17 cellular contexts compared by ENCODE assay signal in the genomic region with DNA sequence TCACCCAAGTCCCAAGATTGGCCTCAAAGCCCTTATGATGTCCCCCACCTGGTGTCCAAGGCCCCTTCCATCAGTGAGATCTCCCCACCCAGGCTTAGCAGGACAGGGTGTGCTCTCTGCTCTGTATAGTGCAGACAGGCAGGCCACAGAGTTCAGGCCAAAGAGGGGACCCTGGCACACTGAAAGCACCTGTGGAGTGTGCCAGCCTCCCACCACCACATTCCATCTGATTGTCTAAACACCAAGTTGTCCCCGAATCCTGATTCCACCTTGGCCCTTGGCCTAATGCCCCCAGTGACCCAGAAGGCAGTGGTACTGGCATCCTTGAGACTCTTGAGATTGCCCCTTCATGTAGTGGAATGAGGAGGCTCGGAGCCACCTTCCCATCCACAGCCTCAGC. TPM values are rescaled to one million over a fixed set of nuclear protein-coding genes. Genes with fewer than 3 reads are reported as not detected.
DNase-seq lines count a peak whose midpoint lies in the region; ATAC-seq and TF ChIP-seq lines count a peak whose summit lies in the region.
"Had no signal": no experiment of that assay in that cellular context is flagged by ENCODE, and none has a peak within 500 bp of the region (broad histone marks: within the 10 kb centered on the region; RNA-seq: fewer than 3 reads in every experiment).

No MANE protein-coding gene starts in this region.

- H3K27me3 ChIP-seq in IMR-90 (ENCODE audit: control insufficient read depth, insufficient read depth, low read length): no peaks in the 10 kb centered on the region
- H3K27me3 ChIP-seq in neuronal stem cell (ENCODE audit: control insufficient read depth in 3 of 3, insufficient read depth in 3 of 3, low read depth in 1 of 3, low read length in 3 of 3): no peaks in the 10 kb centered on the region
- H3K27me3 ChIP-seq in upper lobe of right lung: no peaks in the 10 kb centered on the region
- H3K27me3 ChIP-seq: BE2C had no signal

- peaks cover 15% of the 10 kb centered on the region; the same call in 1 of the 2 replicates for H3K9me1 ChIP-seq in IMR-90 (ENCODE audit: insufficient read depth, low read length)

- POLR2A ChIA-PET in IMR-90 (lab: Charles Lee; ENCODE audit: unreplicated experiment): no interaction called here

- H4K5ac ChIP-seq in IMR-90 (ENCODE audit: low read depth, low read length): no peak overlapping the region

- H3K18ac ChIP-seq in IMR-90 (ENCODE audit: low read depth, low read length) (no peak overlapping the region), neuronal stem cell (ENCODE audit: low read length) (no peak overlapping the region)

- H3K79me1 ChIP-seq in IMR-90 (ENCODE audit: low read depth in 1 of 2, low read length in 2 of 2): no peaks in the 10 kb centered on the region
- H3K79me1 ChIP-seq in neuronal stem cell (ENCODE audit: low read depth, low read length): no peaks in the 10 kb centered on the region

- no peak overlapping the region for H2AK5ac ChIP-seq in IMR-90 (ENCODE audit: low read depth, low read length)
- H2AK5ac ChIP-seq in neuronal stem cell (ENCODE audit: low read depth, low read length): no peak overlapping the region

- no peak overlapping the region for H3K27ac ChIP-seq in IMR-90 (ENCODE audit: insufficient read depth, low read length)
- H3K27ac ChIP-seq in neuronal stem cell (replicated peaks; ENCODE audit: low read length): no peak overlapping the region
- no peak overlapping the region for H3K27ac ChIP-seq in upper lobe of right lung

- H3K4me1 ChIP-seq in IMR-90 (ENCODE audit: control insufficient read depth, insufficient read depth, low read length) (peaks cover 1% of the 10 kb centered on the region), neuronal stem cell (ENCODE audit: control insufficient read depth in 2 of 2, insufficient read depth in 1 of 2, low read depth in 1 of 2, low read length in 2 of 2) (no peaks in the 10 kb centered on the region), upper lobe of right lung (no peaks in the 10 kb centered on the region)
- H3K4me1 ChIP-seq: BE2C had no signal

- ATAC-seq in IMR-90 (ENCODE audit: low read depth): no peak
- no peak for ATAC-seq in upper lobe of right lung
- ATAC-seq in sciatic nerve: no peak
- ATAC-seq: HepG2 had no signal

- peak overlapping the region; percentile 62 for H2AK9ac ChIP-seq in IMR-90 (replicated peaks; ENCODE audit: low read depth, low read length, poor library complexity)

- BruUV-seq in IMR-90 (replicated peaks; lab: Mats Ljungman, UMichigan): no TSS peak

- H3K4ac ChIP-seq in IMR-90 (ENCODE audit: low read depth, low read length) (no peak overlapping the region), neuronal stem cell (ENCODE audit: low read length) (no peak overlapping the region)

- H3K56ac ChIP-seq in IMR-90 (ENCODE audit: extremely low read depth, insufficient read depth, low read length): no peak overlapping the region

- H3K23ac ChIP-seq in IMR-90 (ENCODE audit: low read depth, low read length) (no peak overlapping the region), neuronal stem cell (ENCODE audit: low read depth, low read length, poor library complexity) (no peak overlapping the region)

- dilution Hi-C loops in IMR-90 (cut with HindIII; ENCODE audit: low sequenced_read_pairs, unreplicated experiment): no loop called here

- H3K14ac ChIP-seq in IMR-90 (replicated peaks; ENCODE audit: low read depth, low read length): no peak overlapping the region
- H3K14ac ChIP-seq in neuronal stem cell (ENCODE audit: low read length): peak overlapping the region; percentile 28

- in situ Hi-C loops in IMR-90 (cut with MboI; ENCODE audit: low sequenced_read_pairs): no loop called here

- H3K4me2 ChIP-seq in IMR-90 (ENCODE audit: low read depth, low read length) (no peak overlapping the region), neuronal stem cell (ENCODE audit: insufficient read depth, low read length, poor library complexity, severe bottlenecking) (no peak overlapping the region)

- H4K20me1 ChIP-seq in IMR-90 (ENCODE audit: insufficient read depth, low read length): no peaks in the 10 kb centered on the region

- no peak for TF ChIP-seq POLR2A in IMR-90 (IDR thresholded peaks at IDR 0.05; ENCODE audit: low read depth, low read length)

- CTCF ChIA-PET in IMR-90 (lab: Yijun Ruan, JAX): no interaction called here

- intact Hi-C loops in IMR-90 (cut with micrococcal nuclease) (no loop called here), upper lobe of right lung (cut with DNase I) (no loop called here), sciatic nerve (cut with DNase I) (no loop called here)

- no peak overlapping the region for H2BK20ac ChIP-seq in IMR-90 (ENCODE audit: low read depth, low read length)

- no peak overlapping the region for H2AFZ ChIP-seq in IMR-90 (replicated peaks; ENCODE audit: low read length, poor library complexity)
- H2AFZ ChIP-seq in neuronal stem cell (ENCODE audit: low read length): no peak overlapping the region

- WGBS in IMR-90 (ENCODE audit: extremely low coverage in 2 of 2, insufficient read length in 1 of 2), 2 experiments: no CpG with 5 or more reads among the region's 2 CpGs
- WGBS in neuronal stem cell (ENCODE audit: extremely low coverage in 2 of 2, insufficient read length in 2 of 2, insufficient replicate concordance in 1 of 2), 2 donors: no CpG with 5 or more reads among the region's 2 CpGs

- H3K4me3 ChIP-seq in IMR-90 (ENCODE audit: insufficient read depth, low read depth, low read length) (no peak overlapping the region), neuronal stem cell (ENCODE audit: low read length in 2 of 2) (no peak overlapping the region), upper lobe of right lung (no peak overlapping the region)

- H3K36me3 ChIP-seq in IMR-90 (ENCODE audit: control insufficient read depth, insufficient read depth, low read length) (no peaks in the 10 kb centered on the region), neuronal stem cell (replicated peaks in 1 of 2; ENCODE audit: control insufficient read depth in 2 of 2, insufficient read depth in 2 of 2, low read length in 2 of 2) (peaks cover 0 to 20% of the 10 kb centered on the region in 2 donors), upper lobe of right lung (no peaks in the 10 kb centered on the region)
- H3K36me3 ChIP-seq: BE2C had no signal

- no peak for TF ChIP-seq RAD21 in IMR-90 (IDR thresholded peaks at IDR 0.05; ENCODE audit: low read length)

- H2BK12ac ChIP-seq in neuronal stem cell (ENCODE audit: low read length): no peak overlapping the region

- DNase-seq in D341Med (ENCODE audit: low spot score): peak; percentile 17
- DNase-seq in IMR-90: no peak
- no peak for DNase-seq in neuronal stem cell (ENCODE audit: low spot score)
- DNase-seq in upper lobe of right lung: peak; percentile 29
- no peak for DNase-seq in H4 (ENCODE audit: low spot score)
- no peak for DNase-seq in sciatic nerve (ENCODE audit: low spot score)
- DNase-seq: ACHN; BE2C; C1 segment of cervical spinal cord; CD4-positive, CD25-positive, alpha-beta regulatory T cell; CD8-positive, alpha-beta memory T cell; COR-L47; GDM1; GOT3; H9 had no signal

- no peaks in the 10 kb centered on the region for H3K9me3 ChIP-seq in IMR-90 (ENCODE audit: control insufficient read depth, insufficient read depth, low read length)
- H3K9me3 ChIP-seq in neuronal stem cell (replicated peaks in 1 of 2; ENCODE audit: control insufficient read depth in 2 of 2, insufficient read depth in 1 of 2, low read depth in 1 of 2, low read length in 2 of 2): no peaks in the 10 kb centered on the region
- no peaks in the 10 kb centered on the region for H3K9me3 ChIP-seq in upper lobe of right lung
- H3K9me3 ChIP-seq: BE2C had no signal

- H2BK120ac ChIP-seq in IMR-90 (ENCODE audit: low read depth, low read length) (no peak overlapping the region), neuronal stem cell (ENCODE audit: low read depth, low read length) (no peak overlapping the region)

- H2BK5ac ChIP-seq in IMR-90 (ENCODE audit: low read depth, low read length, poor library complexity, severe bottlenecking) (no peak overlapping the region), neuronal stem cell (ENCODE audit: low read length) (no peak overlapping the region)

- no peak overlapping the region for H2BK15ac ChIP-seq in IMR-90 (ENCODE audit: low read depth, low read length)
- no peak overlapping the region for H2BK15ac ChIP-seq in neuronal stem cell (ENCODE audit: low read length)

- H4K8ac ChIP-seq in IMR-90 (ENCODE audit: low read depth in 2 of 2, low read length in 2 of 2) (no peak overlapping the region), neuronal stem cell (ENCODE audit: low read depth, low read length) (no peak overlapping the region)

- TF ChIP-seq CTCF in IMR-90 (conservative IDR thresholded peaks at IDR 0.05; ENCODE audit: low read depth, low read length) (no peak), upper lobe of right lung (IDR thresholded peaks at IDR 0.05) (no peak)

- H3K9ac ChIP-seq in IMR-90 (ENCODE audit: low read depth, low read length): no peak overlapping the region
- no peak overlapping the region for H3K9ac ChIP-seq in neuronal stem cell (ENCODE audit: low read depth, low read length, poor library complexity)

- no peak overlapping the region for H4K91ac ChIP-seq in IMR-90 (ENCODE audit: insufficient read depth, low read depth, low read length)
- H4K91ac ChIP-seq in neuronal stem cell (ENCODE audit: low read depth, low read length, poor library complexity): no peak overlapping the region

RNA-seq across cellular contexts. Expression of gene SPINK4, which starts 5.4 kb away (rescaled TPM):
- total RNA-seq in IMR-90 (2012; rRNA removed) (not detected in 2 replicates), upper lobe of right lung (not detected), sciatic nerve (not detected)
- polyA plus RNA-seq in IMR-90 (2012; rRNA removed): not detected in 2 replicates
- not detected in 2 replicates for polyA plus RNA-seq in IMR-90 (2012; cell fraction: cytosol; rRNA removed)
- not detected in 2 replicates for polyA plus RNA-seq in IMR-90 (2012; cell fraction: nucleus; rRNA removed; ENCODE audit: low replicate concordance)
- not detected for polyA plus RNA-seq in neuronal stem cell (2013, experiment 1 of 2)
- polyA plus RNA-seq in neuronal stem cell (2013, experiment 2 of 2): not detected
- total RNA-seq in H4 (2014; rRNA removed; shearing (Covaris generic)): 4.5 TPM in 1 of 2 replicates, not detected in the other
- total RNA-seq: CD4-positive, CD25-positive, alpha-beta regulatory T cell; CD8-positive, alpha-beta memory T cell; Daoy; H9 had no signal
- polyA plus RNA-seq: CD4-positive, CD25-positive, alpha-beta regulatory T cell; CD8-positive, alpha-beta memory T cell had no signal

RNA-seq across cellular contexts. Expression of gene BAG1, which starts 19.2 kb away (rescaled TPM):
- 4.5 and 8.3 TPM in 2 replicates for total RNA-seq in IMR-90 (2012; rRNA removed)
- 20.4 and 20.9 TPM in 2 replicates for polyA plus RNA-seq in IMR-90 (2012; rRNA removed)
- polyA plus RNA-seq in IMR-90 (2012; cell fraction: cytosol; rRNA removed): 25.9 and 61.7 TPM in 2 replicates
- polyA plus RNA-seq in IMR-90 (2012; cell fraction: nucleus; rRNA removed; ENCODE audit: low replicate concordance): 13.3 and 25.4 TPM in 2 replicates
- 39.5 TPM for polyA plus RNA-seq in neuronal stem cell (2013, experiment 1 of 2)
- 38.2 TPM for polyA plus RNA-seq in neuronal stem cell (2013, experiment 2 of 2)
- 116 TPM for total RNA-seq in upper lobe of right lung
- total RNA-seq in H4 (2014; rRNA removed; shearing (Covaris generic)): 58.8 and 67.4 TPM in 2 replicates
- 85.6 TPM for total RNA-seq in sciatic nerve

RNA-seq across cellular contexts. Expression of gene CHMP5, which starts 19.5 kb away (rescaled TPM):
- 70.6 and 95.5 TPM in 2 replicates for total RNA-seq in IMR-90 (2012; rRNA removed)
- polyA plus RNA-seq in IMR-90 (2012; rRNA removed): 70.2 and 80.8 TPM in 2 replicates
- 14.6 and 19.1 TPM in 2 replicates for polyA plus RNA-seq in IMR-90 (2012; cell fraction: cytosol; rRNA removed)
- polyA plus RNA-seq in IMR-90 (2012; cell fraction: nucleus; rRNA removed; ENCODE audit: low replicate concordance): 4.9 and 27.8 TPM in 2 replicates
- polyA plus RNA-seq in neuronal stem cell (2013, experiment 1 of 2): 64.5 TPM
- polyA plus RNA-seq in neuronal stem cell (2013, experiment 2 of 2): 64.5 TPM
- total RNA-seq in upper lobe of right lung: 77.8 TPM
- total RNA-seq in H4 (2014; rRNA removed; shearing (Covaris generic)): 129 and 164 TPM in 2 replicates
- 73.0 TPM for total RNA-seq in sciatic nerve

RNA-seq across cellular contexts. Expression of gene NFX1, which starts 45.0 kb away (rescaled TPM):
- total RNA-seq in IMR-90 (2012; rRNA removed) (36.0 and 36.9 TPM in 2 replicates), upper lobe of right lung (45.0 TPM), sciatic nerve (45.8 TPM)
- 25.3 and 27.0 TPM in 2 replicates for polyA plus RNA-seq in IMR-90 (2012; rRNA removed)
- polyA plus RNA-seq in IMR-90 (2012; cell fraction: cytosol; rRNA removed): 10.8 and 23.4 TPM in 2 replicates
- 31.3 and 53.5 TPM in 2 replicates for polyA plus RNA-seq in IMR-90 (2012; cell fraction: nucleus; rRNA removed; ENCODE audit: low replicate concordance)
- 14.7 TPM for polyA plus RNA-seq in neuronal stem cell (2013, experiment 1 of 2)
- polyA plus RNA-seq in neuronal stem cell (2013, experiment 2 of 2): 15.8 TPM
- total RNA-seq in H4 (2014; rRNA removed; shearing (Covaris generic)): 15.2 and 19.8 TPM in 2 replicates

Comparison
In these comparisons a context has a peak if more than half of its experiments do, and no peak if none do; other contexts are left out.
1. DNase-seq: peak in D341Med (single experiment) and upper lobe of right lung (single experiment); none in IMR-90 (single experiment), neuronal stem cell (single experiment), H4 (single experiment) and sciatic nerve (single experiment).